Comparison of ENCODE assay signal across 9 cellular contexts in the genomic region with DNA sequence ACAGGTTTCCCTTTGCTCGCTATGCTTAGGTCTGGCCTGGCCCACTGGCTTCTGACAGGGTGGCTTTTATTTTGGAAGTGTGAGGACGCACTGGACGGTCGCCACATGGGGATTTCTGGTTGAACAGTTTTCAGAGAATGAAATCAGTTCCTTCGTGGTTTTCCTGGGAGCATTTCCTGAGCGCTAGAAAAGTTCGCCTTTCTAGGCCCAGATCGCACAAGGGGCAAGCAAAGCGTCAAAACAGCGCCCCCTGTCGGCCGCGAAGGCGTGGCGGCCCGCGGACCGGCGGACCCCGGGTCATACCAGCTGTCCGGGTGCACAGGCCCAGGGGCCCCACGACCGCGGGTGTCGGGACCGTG. TPM values are rescaled to one million over a fixed set of nuclear protein-coding genes. Genes with fewer than 3 reads are reported as not detected.
DNase-seq lines count a peak whose midpoint lies in the region; ATAC-seq, FAIRE-seq and TF ChIP-seq lines count a peak whose summit lies in the region.
"Had no signal": no experiment of that assay in that cellular context is flagged by ENCODE, and none has a peak within 500 bp of the region (broad histone marks: within the 10 kb centered on the region; RNA-seq: fewer than 3 reads in every experiment).

No MANE protein-coding gene starts in this region.

- ATAC-seq in HG02759 (IDR thresholded peaks at IDR 0.05; ENCODE audit: unreplicated experiment) (peak; percentile 53), pancreas (peak; percentile 74 to 84 (median 78))

- H3K27me3 Mint-ChIP-seq in activated naive CD4-positive, alpha-beta T cell treated with anti-CD3 and anti-CD28 coated beads for 36 hours (ENCODE audit: low read depth), result no peaks in the 10 kb centered on the region

- no peaks in the 10 kb centered on the region for H3K36me3 ChIP-seq in Peyer's patch
- no peaks in the 10 kb centered on the region for H3K36me3 ChIP-seq in pancreas
- H3K36me3 ChIP-seq in thymus (ENCODE audit: control insufficient read depth, insufficient read depth), result no peaks in the 10 kb centered on the region

- H3K27ac Mint-ChIP-seq in activated naive CD4-positive, alpha-beta T cell treated with anti-CD3 and anti-CD28 coated beads for 36 hours, result peak overlapping the region; percentile 69

- intact Hi-C loops in activated naive CD4-positive, alpha-beta T cell treated with anti-CD3 and anti-CD28 coated beads for 36 hours (cut with micrococcal nuclease), result loop anchor here (1.0 to 10.0 kb wide), 8 partner anchors 12 to 1130 kb away; partner anchors contain the start of genes COPB1, CYP2R1, PDE3B and PSMA1
- intact Hi-C loops in head of caudate nucleus (cut with DNase I) (loop anchor here (5.0 to 10.0 kb wide), 2 partner anchors 112 to 370 kb away; no protein-coding TSS in a partner anchor), pancreas (cut with DNase I) (loop anchor here in 1 of 3 donors (5.0 to 10.0 kb wide), 3 partner anchors 110 to 370 kb away; partner anchors contain the start of gene CALCB)

- no peaks in the 10 kb centered on the region for H3K36me3 Mint-ChIP-seq in activated naive CD4-positive, alpha-beta T cell treated with anti-CD3 and anti-CD28 coated beads for 36 hours (ENCODE audit: low read depth)

- 6 to 7% methylated on average over 24 to 26 of the region's 26 CpGs for WGBS in pancreas, 2 donors
- 5% methylated on average over 26 of the region's 26 CpGs for WGBS in thymus

- peak overlapping the region; percentile 92 for H3K4me3 Mint-ChIP-seq in activated naive CD4-positive, alpha-beta T cell treated with anti-CD3 and anti-CD28 coated beads for 36 hours

- H3K27ac ChIP-seq in Peyer's patch (peak overlapping the region; percentile 20 to 72 (median 52)), pancreas (peak overlapping the region; percentile 57 to 85 (median 81)), thymus (ENCODE audit: low read depth) (no peak overlapping the region)

- TF ChIP-seq CTCF in Peyer's patch (IDR thresholded peaks at IDR 0.05), result peak; percentile 66 to 94 (median 86)
- peak; percentile 91 to 98 (median 94) for TF ChIP-seq CTCF in pancreas (IDR thresholded peaks at IDR 0.05)

- H3K4me1 ChIP-seq in Peyer's patch (peaks cover 0 to 22% (median 4%) of the 10 kb centered on the region in 4 donors), pancreas (peaks cover 0 to 7% (median 0%) of the 10 kb centered on the region in 3 donors), thymus (ENCODE audit: control insufficient read depth, insufficient read depth, low read length) (peaks cover 2% of the 10 kb centered on the region)

- DNase-seq in Peyer's patch, result peak; percentile 68 to 91 (median 86)
- DNase-seq in activated naive CD4-positive, alpha-beta T cell treated with anti-CD3 and anti-CD28 coated beads for 36 hours, result peak; percentile 88
- DNase-seq in head of caudate nucleus, result peak; percentile 50 to 91 (median 79)
- peak; percentile 76 to 99 (median 88) for DNase-seq in pancreas
- DNase-seq in DMS114 treated with DMSO at 0.1 percent for 48 hours (lab: John Stamatoyannopoulos, UW; ENCODE audit: unreplicated experiment), result no peak

- CTCF ChIA-PET in activated naive CD4-positive, alpha-beta T cell treated with anti-CD3 and anti-CD28 coated beads for 36 hours (lab: Charles Lee), result interaction anchor here (0.5 to 8.3 kb wide), 16 partner anchors 12 to 450 kb away, joined by 3 to 181 read pairs (median 4); partner anchors contain the start of gene CYP2R1

- H3K9me3 Mint-ChIP-seq in activated naive CD4-positive, alpha-beta T cell treated with anti-CD3 and anti-CD28 coated beads for 36 hours, result no peaks in the 10 kb centered on the region

- peaks cover 39% of the 10 kb centered on the region for H3K4me1 Mint-ChIP-seq in activated naive CD4-positive, alpha-beta T cell treated with anti-CD3 and anti-CD28 coated beads for 36 hours (ENCODE audit: low read depth)

- H3K27me3 ChIP-seq in Peyer's patch, result no peaks in the 10 kb centered on the region
- no peaks in the 10 kb centered on the region for H3K27me3 ChIP-seq in pancreas
- H3K27me3 ChIP-seq in thymus (ENCODE audit: control insufficient read depth, insufficient read depth), result peaks cover 2% of the 10 kb centered on the region

- no peak for FAIRE-seq in pancreas (lab: Jason Lieb, UNC)
- FAIRE-seq: colon had no signal

- H3K4me3 ChIP-seq in GM08714 (ENCODE audit: low read length) (peak overlapping the region; percentile 63; the same call in 1 of the 2 replicates), Peyer's patch (peak overlapping the region; percentile 52 to 61 (median 58)), pancreas (peak overlapping the region; percentile 38 to 68 (median 56)), thymus (ENCODE audit: low read length) (peak overlapping the region; percentile 82)

- TF ChIP-seq POLR2A in Peyer's patch (IDR thresholded peaks at IDR 0.05), result no peak

- no peaks in the 10 kb centered on the region for H3K9me3 ChIP-seq in Peyer's patch
- H3K9me3 ChIP-seq in pancreas, result no peaks in the 10 kb centered on the region
- no peaks in the 10 kb centered on the region for H3K9me3 ChIP-seq in thymus (ENCODE audit: control insufficient read depth)

RNA-seq across cellular contexts. Expression of gene CYP2R1, which starts 12.7 kb away (rescaled TPM):
- total RNA-seq in Peyer's patch (10 to 100 TPM; 28.9 to 48.3 (median 40.9) TPM), pancreas (10 to 100 TPM in 2 of 6 donors, 1 to 10 TPM in 4; 5.0 to 12.2 (median 8.4) TPM)
- total RNA-seq in activated naive CD4-positive, alpha-beta T cell treated with anti-CD3 and anti-CD28 coated beads for 36 hours, result 10 to 100 TPM; 12.0 to 12.6 TPM
- polyA plus RNA-seq in pancreas (10 to 100 TPM; 32.1 to 33.0 TPM), thymus (58.0 TPM)
